ENCODE assay signal across 7 cellular contexts in genomic region chr22:40193429-40194421, GRCh38. TPM values are rescaled to one million over a fixed set of nuclear protein-coding genes. Genes with fewer than 3 reads are reported as not detected.
A peak's percentile ranks its signal among the peaks of the same experiment; 100 is the strongest.
DNase-seq lines count a peak whose midpoint lies in the region; ATAC-seq and TF ChIP-seq lines count a peak whose summit lies in the region.

No MANE protein-coding gene starts in this region.

- no peak overlapping the region for H3K27ac ChIP-seq in PC-9
- H3K27ac ChIP-seq in rectal smooth muscle tissue (ENCODE audit: low read depth, low read length): peak overlapping the region; percentile 4

- intact Hi-C loops in PC-9 (cut with micrococcal nuclease; ENCODE audit: unreplicated experiment): no loop called here

- H3K36me3 ChIP-seq in PC-9 (ENCODE audit: low read depth): peaks cover 7% of the 10 kb centered on the region
- no peaks in the 10 kb centered on the region for H3K36me3 ChIP-seq in rectal smooth muscle tissue (ENCODE audit: control insufficient read depth, insufficient read depth, low read length)

- no peak for ATAC-seq in GM18867 (IDR thresholded peaks at IDR 0.05; ENCODE audit: unreplicated experiment)

- H3K4me1 ChIP-seq in PC-9 (replicated peaks; ENCODE audit: insufficient read depth) (peaks cover 17% of the 10 kb centered on the region), rectal smooth muscle tissue (ENCODE audit: control insufficient read depth, insufficient read depth, low read length) (peaks cover 58% of the 10 kb centered on the region)

- no peak overlapping the region for H2AFZ ChIP-seq in PC-9

- H3K4me3 ChIP-seq in PC-9 (no peak overlapping the region), rectal smooth muscle tissue (ENCODE audit: low read length) (peak overlapping the region; percentile 25)

- no peak overlapping the region for H3K4me2 ChIP-seq in PC-9

- no peaks in the 10 kb centered on the region for H3K9me2 ChIP-seq in PC-9 (ENCODE audit: insufficient read depth)

- POLR2A ChIA-PET in PC-9 (lab: Charles Lee; ENCODE audit: unreplicated experiment): no interaction called here

- H3K9me3 ChIP-seq in PC-9 (ENCODE audit: insufficient read depth, low read depth): no peaks in the 10 kb centered on the region

- no peak for DNase-seq in PC-9
- DNase-seq in fibroblast of gingiva (ENCODE audit: low read depth): peak; percentile 36
- no peak for DNase-seq in GF-D8 (lab: John Stamatoyannopoulos, UW)
- no peak for DNase-seq in dedifferentiated amniotic fluid mesenchymal stem cell (ENCODE audit: extremely low spot score)

- no peaks in the 10 kb centered on the region for H3K27me3 ChIP-seq in PC-9 (ENCODE audit: insufficient read depth, low read depth)
- no peaks in the 10 kb centered on the region for H3K27me3 ChIP-seq in rectal smooth muscle tissue (ENCODE audit: control insufficient read depth, insufficient read depth, low read length)

- TF ChIP-seq CTCF in GM12872 (IDR thresholded peaks at IDR 0.05; ENCODE audit: insufficient read depth, low read depth, low read length): 0 out of 3 replicates have a peak, but pooled peaks have one; percentile 6
- TF ChIP-seq CTCF in PC-9 (conservative IDR thresholded peaks at IDR 0.05): peak; percentile 45

- H3K79me2 ChIP-seq in PC-9 (ENCODE audit: low read depth): peaks cover 68% of the 10 kb centered on the region

- no peak overlapping the region for H3K9ac ChIP-seq in rectal smooth muscle tissue (ENCODE audit: low read length)

- peaks cover 6% of the 10 kb centered on the region; the same call in 1 of the 2 replicates for H3F3A ChIP-seq in PC-9 (ENCODE audit: insufficient read depth, low read depth)

- H4K20me1 ChIP-seq in PC-9 (ENCODE audit: insufficient read depth): peaks cover 15% of the 10 kb centered on the region; the same call in 1 of the 2 replicates

- CTCF ChIA-PET in PC-9 (lab: Charles Lee): interaction anchor here (0.5 kb wide), 1 partner anchor 985 kb away, joined by 3 read pairs; no protein-coding TSS in a partner anchor

- no TSS peak for BruUV-seq in PC-9 (replicated peaks; lab: Mats Ljungman, UMichigan)

RNA-seq across cellular contexts. Expression of gene TNRC6B, which starts 16.0 kb away (rescaled TPM):
- 57.8 and 62.7 TPM in 2 replicates for total RNA-seq in PC-9 (2021)
